In the genomic region with DNA sequence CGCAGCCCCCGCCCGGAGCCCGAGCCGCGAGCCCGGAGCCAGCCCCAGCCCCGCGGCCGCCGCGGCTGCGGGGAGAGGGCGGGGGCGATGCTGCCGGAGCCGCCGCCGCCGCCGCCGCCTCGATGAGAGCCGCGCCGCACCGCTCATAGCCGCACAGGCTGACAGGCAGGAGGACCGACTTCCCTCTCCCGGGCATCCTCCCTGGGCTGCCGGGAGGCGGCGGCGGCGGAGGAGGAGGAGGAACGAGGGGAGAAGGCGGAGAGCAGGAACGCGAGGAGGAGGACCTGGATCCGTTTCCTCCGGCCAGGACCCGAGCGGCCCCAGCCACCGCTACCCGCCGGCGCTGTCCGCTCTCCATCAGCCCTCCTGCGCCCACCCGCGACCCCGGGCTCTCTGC, we compare ENCODE assay signal across 8 cellular contexts. TPM values are rescaled to one million over a fixed set of nuclear protein-coding genes. Genes with fewer than 3 reads are reported as not detected.
DNase-seq lines count a peak whose midpoint lies in the region; ATAC-seq and TF ChIP-seq lines count a peak whose summit lies in the region.

No MANE protein-coding gene starts in this region.

- no peaks in the 10 kb centered on the region for H3K36me3 Mint-ChIP-seq in glutamatergic neuron (ENCODE audit: unreplicated experiment)

- TF ChIP-seq CTCF in GM10248 (IDR thresholded peaks at IDR 0.05; ENCODE audit: control extremely low read depth, extremely low read depth, low read depth, missing control alignments), result no peak
- no peak for TF ChIP-seq CTCF in glutamatergic neuron (IDR thresholded peaks at IDR 0.05; ENCODE audit: partially characterized antibody, unreplicated experiment)

- DNase-seq in GM10248 (ENCODE audit: extremely low spot score), result peak; percentile 41
- peak; percentile 24 to 32 for DNase-seq in activated CD4-positive, alpha-beta T cell treated with anti-CD3 and anti-CD28 coated beads, Interleukin-2, amount 50 U/mL, for 48 hours
- DNase-seq in glutamatergic neuron, result peak; percentile 72
- peak in 7 of 10 donors; percentile 23 to 90 (median 32) for DNase-seq in posterior cingulate gyrus
- no peak for DNase-seq in COR-L47 (lab: John Stamatoyannopoulos, UW)
- no peak for DNase-seq in NCI-H2107 (lab: John Stamatoyannopoulos, UW)

- intact Hi-C loops in posterior cingulate gyrus (cut with DNase I), result no loop called here

- H3K9me3 Mint-ChIP-seq in glutamatergic neuron (ENCODE audit: unreplicated experiment), result peaks cover 12% of the 10 kb centered on the region

- H3K4me3 Mint-ChIP-seq in glutamatergic neuron (ENCODE audit: unreplicated experiment), result no peak overlapping the region

- ATAC-seq in GM21447 (IDR thresholded peaks at IDR 0.05; ENCODE audit: unreplicated experiment) (peak; percentile 11), HG03571 (IDR thresholded peaks at IDR 0.05; ENCODE audit: unreplicated experiment) (peak; percentile 17)

- POLR2A ChIA-PET in GM10248 (lab: Yijun Ruan, JAX), result no interaction called here

- no peak overlapping the region for H3K27ac Mint-ChIP-seq in glutamatergic neuron (ENCODE audit: unreplicated experiment)

- H3K4me1 Mint-ChIP-seq in glutamatergic neuron (ENCODE audit: low read depth, unreplicated experiment), result peaks cover 19% of the 10 kb centered on the region

- CTCF ChIA-PET in GM10248 (lab: Yijun Ruan, JAX), result no interaction called here

- H3K27me3 Mint-ChIP-seq in glutamatergic neuron (ENCODE audit: unreplicated experiment), result peaks cover 13% of the 10 kb centered on the region

RNA-seq across cellular contexts. Expression of gene KLHL29, which starts 0.4 kb away (rescaled TPM):
- 36.5 TPM for total RNA-seq in glutamatergic neuron (ENCODE audit: unreplicated experiment)

Comparison
In these comparisons a context has a peak if more than half of its experiments do, and no peak if none do; other contexts are left out.
1. DNase-seq: peak in GM10248 (single experiment), activated CD4-positive, alpha-beta T cell treated with anti-CD3 and anti-CD28 coated beads, Interleukin-2, amount 50 U/mL, for 48 hours (2 of 2), glutamatergic neuron (single experiment) and posterior cingulate gyrus (7 of 10); none in COR-L47 (single experiment) and NCI-H2107 (single experiment).